Comparison of ENCODE assay signal across 14 cellular contexts in the genomic region with DNA sequence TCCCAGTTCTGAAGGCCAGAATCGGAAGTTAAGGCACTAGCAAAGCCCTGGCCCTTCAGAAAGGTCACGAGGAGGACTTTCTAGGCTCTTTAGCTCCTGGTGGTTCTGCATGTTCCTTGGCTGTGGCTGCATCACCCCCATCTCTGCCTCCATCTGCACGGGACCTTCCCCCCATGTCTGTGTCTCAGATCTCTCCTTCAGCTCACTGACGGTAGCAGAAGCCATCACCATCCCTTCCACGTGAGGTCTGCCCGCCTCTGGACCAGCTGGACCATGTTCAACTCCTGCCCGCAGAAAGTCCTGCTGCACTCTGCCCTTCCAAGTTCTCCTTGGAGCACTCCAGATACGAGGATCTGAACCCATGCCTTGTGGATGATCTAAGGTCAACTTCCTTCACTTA.
A peak's percentile ranks its signal among the peaks of the same experiment; 100 is the strongest.
DNase-seq lines count a peak whose midpoint lies in the region; TF ChIP-seq lines count a peak whose summit lies in the region.
"Had no signal": no experiment of that assay in that cellular context is flagged by ENCODE, and none has a peak within 500 bp of the region (broad histone marks: within the 10 kb centered on the region; RNA-seq: fewer than 3 reads in every experiment).

No MANE protein-coding gene starts in this region.

- H2BK120ac ChIP-seq in H9 (ENCODE audit: low read depth, low read length, poor library complexity, severe bottlenecking): no peak overlapping the region

- H2BK5ac ChIP-seq in H9 (ENCODE audit: insufficient read length, low read length): no peak overlapping the region

- intact Hi-C loops in stomach (cut with DNase I; ENCODE audit: low total_unique reads): no loop called here

- H3K36me3 ChIP-seq in stomach: no peaks in the 10 kb centered on the region
- H3K36me3 ChIP-seq: HAP-1 had no signal

- TF ChIP-seq POLR2A in stomach (IDR thresholded peaks at IDR 0.05) (no peak), erythroblast (IDR thresholded peaks at IDR 0.05; ENCODE audit: low read length) (no peak)

- H2AK5ac ChIP-seq in H9 (ENCODE audit: insufficient read length, low read length): no peak overlapping the region

- H4K91ac ChIP-seq in H9 (ENCODE audit: insufficient read length, low read depth, low read length): no peak overlapping the region

- no peak overlapping the region; the same call in 1 of the 2 replicates for H3K14ac ChIP-seq in H9 (ENCODE audit: insufficient read depth, low read length)

- H3K4me3 Mint-ChIP-seq in H9: no peak overlapping the region
- H3K4me3 Mint-ChIP-seq: B cell; CD4-positive, alpha-beta T cell had no signal

- H2BK20ac ChIP-seq in H9 (ENCODE audit: low read depth, low read length, poor library complexity, severe bottlenecking): no peak overlapping the region

- H3K4ac ChIP-seq in H9 (ENCODE audit: low read depth, low read length): no peak overlapping the region

- H3K27me3 ChIP-seq in H9 (ENCODE audit: insufficient read depth, low read length) (no peaks in the 10 kb centered on the region), stomach (peaks cover 0 to 4% (median 0%) of the 10 kb centered on the region in 3 donors)

- H3K9ac ChIP-seq in H9 (ENCODE audit: extremely low read depth, insufficient read length, low read length): no peak overlapping the region

- no peaks in the 10 kb centered on the region; the same call in 1 of the 2 replicates for H3K4me1 ChIP-seq in H9 (ENCODE audit: insufficient read depth, low read length)
- H3K4me1 ChIP-seq in stomach: no peaks in the 10 kb centered on the region

- peaks cover 2% of the 10 kb centered on the region; the same call in 1 of the 2 replicates for H3K27me3 Mint-ChIP-seq in H9 (ENCODE audit: low read depth)
- H3K27me3 Mint-ChIP-seq: B cell; CD4-positive, alpha-beta T cell had no signal

- H3T11ph ChIP-seq in H9 (ENCODE audit: low read length): no peak overlapping the region

- no peak overlapping the region for H3K4me3 ChIP-seq in coronary artery
- no peak overlapping the region for H3K4me3 ChIP-seq in stomach
- H3K4me3 ChIP-seq: HAP-1 had no signal

- H2BK12ac ChIP-seq in H9 (ENCODE audit: insufficient read length, low read depth, low read length): no peak overlapping the region

- H3K56ac ChIP-seq in H9 (ENCODE audit: insufficient read length, low read depth, low read length): no peak overlapping the region

- no peaks in the 10 kb centered on the region for H3K79me1 ChIP-seq in H9 (ENCODE audit: insufficient read depth, low read depth, low read length, poor library complexity, severe bottlenecking)

- H3K9me3 Mint-ChIP-seq in H9: 0 out of 5 replicates have a peak, but pooled peaks cover 0 to 3% of the 10 kb centered on the region in 2 experiments

- no peak for TF ChIP-seq EP300 in stomach (IDR thresholded peaks at IDR 0.05)

- peaks cover 8 to 11% of the 10 kb centered on the region in 2 experiments; a peak in 3 of 4 replicates for H3K4me1 Mint-ChIP-seq in H9
- H3K4me1 Mint-ChIP-seq: B cell had no signal

- H3K18ac ChIP-seq in H9 (ENCODE audit: insufficient read length, low read depth, low read length): no peak overlapping the region

- no peak overlapping the region for H4K8ac ChIP-seq in H9 (replicated peaks; ENCODE audit: insufficient read length, low read depth, low read length)

- H3K9me3 ChIP-seq in H9 (ENCODE audit: control insufficient read depth, low read depth, low read length) (no peaks in the 10 kb centered on the region), stomach (peaks cover 0 to 7% (median 4%) of the 10 kb centered on the region in 4 donors)
- H3K9me3 ChIP-seq: HAP-1 had no signal

- no peaks in the 10 kb centered on the region for H3K79me2 ChIP-seq in H9 (ENCODE audit: insufficient read depth, low read length)

- DNase-seq in H9 (peak; percentile 11), coronary artery (ENCODE audit: low spot score) (peak; percentile 26), mesenteric fat pad (ENCODE audit: low spot score) (peak; percentile 47), stomach (peak; percentile 9), erythroblast (lab: John Stamatoyannopoulos, UW) (no peak)
- no peak for DNase-seq in activated naive CD4-positive, alpha-beta T cell (lab: John Stamatoyannopoulos, UW)
- no peak for DNase-seq in activated T-cell treated with anti-CD3 and anti-CD28 coated beads, Interleukin-2, amount 50 U/mL, for 48 hours
- DNase-seq: C1 segment of cervical spinal cord; Calu3; CD4-positive, alpha-beta T cell; DMS 273 treated with DMSO at 0.1 percent for 48 hours; GOT3 had no signal

- no peak overlapping the region for H2AFZ ChIP-seq in H9 (ENCODE audit: low read length)

- H3K27ac ChIP-seq in H9 (ENCODE audit: insufficient read length, low read depth, low read length) (no peak overlapping the region), coronary artery (no peak overlapping the region), stomach (no peak overlapping the region)

- H3K23me2 ChIP-seq in H9 (ENCODE audit: insufficient read length, low read depth, low read length, poor library complexity, severe bottlenecking): no peaks in the 10 kb centered on the region

- peaks cover 0 to 4% (median 0%) of the 10 kb centered on the region in 3 experiments; a peak in 1 of 7 replicates for H3K36me3 Mint-ChIP-seq in H9 (ENCODE audit: insufficient read depth in 1 of 3, low read depth in 3 of 3)

- H3K4me2 ChIP-seq in H9 (ENCODE audit: insufficient read depth, insufficient read length, low read length): no peak overlapping the region

- H4K20me1 ChIP-seq in H9 (ENCODE audit: control insufficient read depth, insufficient read depth, insufficient read length): no peaks in the 10 kb centered on the region

- no peak overlapping the region for H3K27ac Mint-ChIP-seq in H9
- H3K27ac Mint-ChIP-seq: B cell; CD4-positive, alpha-beta T cell had no signal

- WGBS in H9 (ENCODE audit: extremely low coverage, insufficient read length, low lambda C conversion rate): no CpG with 5 or more reads among the region's 8 CpGs
- 70 to 82% (median 77%) methylated on average over 8 of the region's 8 CpGs for WGBS in stomach, 5 donors

- no peak overlapping the region for H2BK15ac ChIP-seq in H9 (ENCODE audit: low read depth, low read length)

- H4K5ac ChIP-seq in H9 (ENCODE audit: insufficient read length, low read depth, low read length): no peak overlapping the region

- TF ChIP-seq CTCF in H9 (conservative IDR thresholded peaks at IDR 0.05): no peak
- no peak for TF ChIP-seq CTCF in coronary artery (IDR thresholded peaks at IDR 0.05)
- no peak for TF ChIP-seq CTCF in stomach (IDR thresholded peaks at IDR 0.05)

- H3K23ac ChIP-seq in H9 (ENCODE audit: insufficient read length, low read depth, low read length): no peak overlapping the region

Comparison
In these comparisons a context has a peak if more than half of its experiments do, and no peak if none do; other contexts are left out.
1. DNase-seq: peak in H9 (single experiment), coronary artery (single experiment), mesenteric fat pad (single experiment) and stomach (single experiment); none in activated naive CD4-positive, alpha-beta T cell (0 of 4), activated T-cell treated with anti-CD3 and anti-CD28 coated beads, Interleukin-2, amount 50 U/mL, for 48 hours (0 of 2) and erythroblast (0 of 2).